Comparison of ENCODE assay signal across 17 cellular contexts in genomic region chr17:73465851-73466250, GRCh38.
"Had no signal": no experiment of that assay in that cellular context is flagged by ENCODE, and none has a peak within 500 bp of the region (broad histone marks: within the 10 kb centered on the region; RNA-seq: fewer than 3 reads in every experiment).

No MANE protein-coding gene starts in this region.

- ATAC-seq: activated naive CD4-positive, alpha-beta T cell treated with anti-CD3 and anti-CD28 coated beads, Interleukin-2, amount 50 U/mL, for 72 hours; gastrocnemius medialis; heart left ventricle; left lobe of liver; upper lobe of right lung had no signal

- H3K27ac Mint-ChIP-seq: activated naive CD4-positive, alpha-beta T cell treated with anti-CD3 and anti-CD28 coated beads, Interleukin-2, amount 50 U/mL, for 72 hours; activated T-helper 1 cell treated with anti-CD3 and anti-CD28 coated beads, Interleukin-12 subunit alpha, Interleukin-12 subunit beta, Interleukin-2, Interleukin-4 antibody, amounts not matched to agents 30 ng/mL and 10 ng/mL and 1 ng/mL, durations not matched to agents 14 hours and 24 hours and 36 hours had no signal

- H3K9me3 Mint-ChIP-seq: activated T-helper 1 cell treated with anti-CD3 and anti-CD28 coated beads, Interleukin-12 subunit alpha, Interleukin-12 subunit beta, Interleukin-2, Interleukin-4 antibody, amounts not matched to agents 30 ng/mL and 10 ng/mL and 1 ng/mL, durations not matched to agents 14 hours and 24 hours and 36 hours had no signal

- H3K36me3 Mint-ChIP-seq: activated naive CD4-positive, alpha-beta T cell treated with anti-CD3 and anti-CD28 coated beads, Interleukin-2, amount 50 U/mL, for 72 hours had no signal

- FAIRE-seq: kidney had no signal

- DNase-seq: activated CD4-positive, alpha-beta T cell treated with anti-CD3 and anti-CD28 coated beads for 1 hour; activated CD4-positive, alpha-beta T cell treated with anti-CD3 and anti-CD28 coated beads, Interleukin-2, amount 50 U/mL, for 4 hours; activated gamma-delta T cell treated with Interleukin-2 at 50 U/mL for 16 hours; adrenal gland; effector CD4-positive, alpha-beta T cell; gastrocnemius medialis; heart left ventricle; kidney; stimulated activated CD4-positive, alpha-beta T cell treated with anti-CD3 and anti-CD28 coated beads, Interleukin-12 subunit alpha, Interleukin-12 subunit beta, amount 100 ng/mL, for 4 hours; stimulated activated CD4-positive, alpha-beta T cell treated with anti-CD3 and anti-CD28 coated beads, Interleukin-1b, Interleukin-23, amount 100 ng/mL, for 48 hours; stimulated activated CD8-positive, alpha-beta memory T cell treated with anti-CD3 and anti-CD28 coated beads, Interleukin-4, amount 100 ng/mL, for 48 hours; stimulated activated naive CD4-positive, alpha-beta T cell; upper lobe of right lung; WERI-Rb-1 had no signal

- H3K4me3 Mint-ChIP-seq: activated T-helper 1 cell treated with anti-CD3 and anti-CD28 coated beads, Interleukin-12 subunit alpha, Interleukin-12 subunit beta, Interleukin-2, Interleukin-4 antibody, amounts not matched to agents 30 ng/mL and 10 ng/mL and 1 ng/mL, durations not matched to agents 14 hours and 24 hours and 36 hours had no signal
